ENCODE assay signal across 8 cellular contexts in the genomic region with DNA sequence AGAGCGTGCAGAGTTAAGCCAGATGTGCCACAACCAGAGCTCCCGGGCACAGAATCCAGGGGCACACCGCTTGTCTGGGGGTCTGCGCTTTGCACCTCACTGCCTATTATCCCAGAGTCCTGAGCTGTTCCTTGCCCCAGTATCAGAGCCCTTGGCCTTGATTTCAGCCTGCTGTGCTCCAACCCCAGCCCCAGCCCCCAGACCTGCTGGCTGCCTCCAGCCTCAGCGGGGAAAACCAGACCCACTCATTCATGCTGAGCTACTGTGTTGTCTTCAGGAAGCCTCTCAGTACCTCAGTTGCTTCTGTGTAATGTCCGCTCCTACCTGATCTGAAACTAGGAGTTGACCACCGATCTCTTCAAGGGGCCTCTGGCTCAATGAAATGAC. TPM values are rescaled to one million over a fixed set of nuclear protein-coding genes. Genes with fewer than 3 reads are reported as not detected.
DNase-seq lines count a peak whose midpoint lies in the region; ATAC-seq and TF ChIP-seq lines count a peak whose summit lies in the region.

No MANE protein-coding gene starts in this region.

- no peak for ATAC-seq in DND-41 (ENCODE audit: insufficient read depth, low read depth)
- peak; percentile 30 for ATAC-seq in HG02885 (IDR thresholded peaks at IDR 0.05; ENCODE audit: poor library complexity, unreplicated experiment)
- no peak for ATAC-seq in naive thymus-derived CD4-positive, alpha-beta T cell
- ATAC-seq in HG03039 (IDR thresholded peaks at IDR 0.05; ENCODE audit: unreplicated experiment): no peak

- intact Hi-C loops in naive thymus-derived CD4-positive, alpha-beta T cell (cut with micrococcal nuclease): loop anchor here (1.0 to 5.0 kb wide), 4 partner anchors 111 to 581 kb away; partner anchors contain the start of genes EIF2D (in 1 of the 2), MAPKAPK2 (in 1 of the 2) and PFKFB2 (in 1 of the 2)

- POLR2A ChIA-PET in naive thymus-derived CD4-positive, alpha-beta T cell (lab: Charles Lee): interaction anchor here (0.8 to 2.7 kb wide), 6 partner anchors 8 to 141 kb away, joined by 3 to 10 read pairs (median 4); partner anchors contain the start of gene EIF2D

- no peaks in the 10 kb centered on the region for H3K9me3 ChIP-seq in DND-41 (ENCODE audit: insufficient read depth, low read length, severe bottlenecking)
- no peaks in the 10 kb centered on the region for H3K9me3 ChIP-seq in naive thymus-derived CD4-positive, alpha-beta T cell (ENCODE audit: control insufficient read depth in 2 of 3, low read length in 3 of 3)

- no peaks in the 10 kb centered on the region for H3K27me3 Mint-ChIP-seq in naive thymus-derived CD4-positive, alpha-beta T cell

- H3K9me3 Mint-ChIP-seq in naive thymus-derived CD4-positive, alpha-beta T cell: no peaks in the 10 kb centered on the region

- H3K27ac Mint-ChIP-seq in naive thymus-derived CD4-positive, alpha-beta T cell: peak overlapping the region; percentile 75 to 97 (median 86)

- peak overlapping the region; percentile 75 for H3K4me2 ChIP-seq in DND-41 (ENCODE audit: insufficient read depth, low read length)

- no peak for DNase-seq in DND-41
- DNase-seq in astrocyte of the cerebellum (ENCODE audit: low read depth): no peak
- peak in 1 of 9 donors; percentile 41 for DNase-seq in naive thymus-derived CD4-positive, alpha-beta T cell
- no peak for DNase-seq in NCI-H2029 (lab: John Stamatoyannopoulos, UW)
- DNase-seq in activated CD4-positive, CD25-positive, alpha-beta regulatory T cell treated with anti-CD3 and anti-CD28 coated beads, Interleukin-2, amount 50 U/mL, for 72 hours: no peak
- DNase-seq in NCI-H2196 (lab: John Stamatoyannopoulos, UW; ENCODE audit: unreplicated experiment): no peak

- H3K9ac ChIP-seq in DND-41 (ENCODE audit: low read depth, low read length): peak overlapping the region; percentile 67

- in situ Hi-C loops in astrocyte of the cerebellum (cut with HindIII; ENCODE audit: low sequenced_read_pairs): no loop called here

- TF ChIP-seq CTCF in DND-41 (IDR thresholded peaks at IDR 0.05; ENCODE audit: borderline replicate concordance, extremely low read depth, low read length, poor library complexity, severe bottlenecking): no peak
- no peak for TF ChIP-seq CTCF in astrocyte of the cerebellum (IDR thresholded peaks at IDR 0.05; ENCODE audit: low read depth, low read length, missing control alignments)

- peaks cover 54 to 79% (median 71%) of the 10 kb centered on the region in 7 donors for H3K4me1 Mint-ChIP-seq in naive thymus-derived CD4-positive, alpha-beta T cell

- no peaks in the 10 kb centered on the region for H4K20me1 ChIP-seq in DND-41 (ENCODE audit: insufficient read depth, low read length)

- peak overlapping the region; percentile 41 to 78; a peak in 3 of 4 replicates for H3K4me3 ChIP-seq in DND-41 (ENCODE audit: low read depth in 1 of 2, low read length in 2 of 2)
- peak overlapping the region; percentile 68 for H3K4me3 ChIP-seq in astrocyte of the cerebellum (ENCODE audit: low read depth, low read length)
- H3K4me3 ChIP-seq in naive thymus-derived CD4-positive, alpha-beta T cell (ENCODE audit: low read length): peak overlapping the region; percentile 98

- peak overlapping the region; percentile 82 for H3K27ac ChIP-seq in DND-41 (ENCODE audit: low read length)
- peak overlapping the region; percentile 78 for H3K27ac ChIP-seq in naive thymus-derived CD4-positive, alpha-beta T cell (ENCODE audit: low read depth, low read length)

- H3K36me3 ChIP-seq in DND-41 (ENCODE audit: insufficient read depth, low read length): peaks cover 31% of the 10 kb centered on the region
- H3K36me3 ChIP-seq in naive thymus-derived CD4-positive, alpha-beta T cell (ENCODE audit: control insufficient read depth in 2 of 3, insufficient read depth in 3 of 3, low read length in 3 of 3): peaks cover 0 to 42% (median 8%) of the 10 kb centered on the region in 3 experiments

- peak overlapping the region; percentile 86 for H2AFZ ChIP-seq in DND-41 (ENCODE audit: low read depth, low read length)

- CTCF ChIA-PET in naive thymus-derived CD4-positive, alpha-beta T cell (lab: Charles Lee): interaction anchor here (0.6 to 3.2 kb wide), 11 partner anchors 7 to 533 kb away, joined by 3 to 30 read pairs (median 5); partner anchors contain the start of gene RASSF5

- peaks cover 16% of the 10 kb centered on the region for H3K79me2 ChIP-seq in DND-41 (ENCODE audit: insufficient read depth, low read length)

- peaks cover 3 to 41% (median 12%) of the 10 kb centered on the region in 5 donors for H3K36me3 Mint-ChIP-seq in naive thymus-derived CD4-positive, alpha-beta T cell

- no peaks in the 10 kb centered on the region for H3K27me3 ChIP-seq in DND-41 (ENCODE audit: insufficient read depth, low read length, poor library complexity)
- H3K27me3 ChIP-seq in naive thymus-derived CD4-positive, alpha-beta T cell (ENCODE audit: control insufficient read depth in 2 of 2, insufficient read depth in 2 of 2, low read length in 2 of 2): no peaks in the 10 kb centered on the region

- peaks cover 33% of the 10 kb centered on the region for H3K4me1 ChIP-seq in DND-41 (ENCODE audit: insufficient read depth, low read length)
- peaks cover 57 to 58% of the 10 kb centered on the region in 2 donors for H3K4me1 ChIP-seq in naive thymus-derived CD4-positive, alpha-beta T cell (ENCODE audit: control insufficient read depth in 2 of 2, insufficient read depth in 2 of 2, low read length in 2 of 2)

- peak overlapping the region; percentile 88 to 95 (median 93) for H3K4me3 Mint-ChIP-seq in naive thymus-derived CD4-positive, alpha-beta T cell

RNA-seq across cellular contexts. Expression of gene IKBKE, which starts 1.1 kb away (rescaled TPM):
- 100 to 1,000 TPM in 1 of 5 experiments, 10 to 100 TPM in 4; 50.1 to 177 (median 79.1) TPM for total RNA-seq in naive thymus-derived CD4-positive, alpha-beta T cell
- 10 to 100 TPM; 32.5 to 48.3 TPM for polyA plus RNA-seq in naive thymus-derived CD4-positive, alpha-beta T cell

RNA-seq across cellular contexts. Expression of gene RASSF5, which starts 35.9 kb away (rescaled TPM):
- 100 to 1,000 TPM; 155 to 240 (median 218) TPM for total RNA-seq in naive thymus-derived CD4-positive, alpha-beta T cell
- polyA plus RNA-seq in naive thymus-derived CD4-positive, alpha-beta T cell: 100 to 1,000 TPM; 299 to 416 TPM
